Comparison of ENCODE assay signal across 13 cellular contexts in the genomic region with DNA sequence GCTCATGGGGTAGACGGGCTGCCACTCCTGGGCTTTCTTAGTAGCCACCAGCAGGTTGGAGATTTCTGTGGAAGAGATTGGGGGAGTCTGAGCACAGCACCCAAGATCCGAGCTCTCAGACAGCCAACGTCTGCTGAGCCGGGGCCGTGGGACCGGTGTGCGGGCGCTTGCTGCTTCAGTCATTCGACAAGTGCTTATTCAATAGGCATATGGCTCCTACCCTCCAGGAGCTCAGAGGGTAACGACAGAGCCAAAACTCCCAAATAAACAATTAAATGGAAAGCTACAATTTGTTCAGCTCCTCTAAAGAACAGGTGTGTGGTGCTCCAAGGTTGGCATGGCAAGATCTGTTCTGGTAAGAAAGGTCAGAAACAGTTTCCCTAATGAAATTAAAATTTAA.
"Had no signal": no experiment of that assay in that cellular context is flagged by ENCODE, and none has a peak within 500 bp of the region (broad histone marks: within the 10 kb centered on the region; RNA-seq: fewer than 3 reads in every experiment).

No MANE protein-coding gene starts in this region.

- DNase-seq: activated CD4-positive, alpha-beta T cell treated with anti-CD3 and anti-CD28 coated beads, Interleukin-2, amount 50 U/mL, for 4 hours; activated CD4-positive, CD25-positive, alpha-beta regulatory T cell treated with anti-CD3 and anti-CD28 coated beads, Interleukin-2, amount 50 U/mL, for 72 hours; activated naive CD4-positive, alpha-beta T cell treated with anti-CD3 and anti-CD28 coated beads, Interleukin-2, amount 10 ng/mL, durations not matched to agents 7 days and 5 days; colonic mucosa; erythroblast; hypothalamus; kidney; left lung; pancreas; stimulated activated naive CD4-positive, alpha-beta T cell had no signal

- H3K27ac Mint-ChIP-seq: activated naive CD4-positive, alpha-beta T cell treated with anti-CD3 and anti-CD28 coated beads, Interleukin-2, amount 10 ng/mL, durations not matched to agents 7 days and 5 days; activated T-helper 2 cell treated with anti-CD3 and anti-CD28 coated beads, Interferon-gamma antibody, Interleukin-2, Interleukin-4, amounts not matched to agents 10 μg/mL and 5 μg/mL and 100 μg/mL, durations not matched to agents 14 hours and 24 hours and 36 hours; T-helper 1 cell treated with Interleukin-12 subunit alpha and Interleukin-12 subunit beta and Interleukin-4 antibody, amounts not matched to agents 30 μg/mL and 1 μg/mL, for 36 hours had no signal

- H3K4me3 Mint-ChIP-seq: activated naive CD4-positive, alpha-beta T cell treated with anti-CD3 and anti-CD28 coated beads, Interleukin-2, amount 10 ng/mL, durations not matched to agents 7 days and 5 days; T-helper 1 cell treated with Interleukin-12 subunit alpha and Interleukin-12 subunit beta and Interleukin-4 antibody, amounts not matched to agents 30 μg/mL and 1 μg/mL, for 36 hours had no signal

- ATAC-seq: left lung, pancreas, sciatic nerve had no signal

- H3K27me3 Mint-ChIP-seq: activated naive CD4-positive, alpha-beta T cell treated with anti-CD3 and anti-CD28 coated beads, Interleukin-2, amount 10 ng/mL, durations not matched to agents 7 days and 5 days had no signal

- H3K9me3 Mint-ChIP-seq: activated naive CD4-positive, alpha-beta T cell treated with anti-CD3 and anti-CD28 coated beads, Interleukin-2, amount 10 ng/mL, durations not matched to agents 7 days and 5 days; activated T-helper 2 cell treated with anti-CD3 and anti-CD28 coated beads, Interferon-gamma antibody, Interleukin-2, Interleukin-4, amounts not matched to agents 10 μg/mL and 5 μg/mL and 100 μg/mL, durations not matched to agents 14 hours and 24 hours and 36 hours; T-helper 1 cell treated with Interleukin-12 subunit alpha and Interleukin-12 subunit beta and Interleukin-4 antibody, amounts not matched to agents 30 μg/mL and 1 μg/mL, for 36 hours had no signal

- H3K4me1 Mint-ChIP-seq: activated naive CD4-positive, alpha-beta T cell treated with anti-CD3 and anti-CD28 coated beads, Interleukin-2, amount 10 ng/mL, durations not matched to agents 7 days and 5 days had no signal
